ENCODE assay signal across 10 cellular contexts in genomic region chr22:38981659-38982007, GRCh38. TPM values are rescaled to one million over a fixed set of nuclear protein-coding genes. Genes with fewer than 3 reads are reported as not detected.
A peak's percentile ranks its signal among the peaks of the same experiment; 100 is the strongest.
DNase-seq lines count a peak whose midpoint lies in the region; ATAC-seq and TF ChIP-seq lines count a peak whose summit lies in the region.
"Had no signal": no experiment of that assay in that cellular context is flagged by ENCODE, and none has a peak within 500 bp of the region (broad histone marks: within the 10 kb centered on the region; RNA-seq: fewer than 3 reads in every experiment).

No MANE protein-coding gene starts in this region.

- no peak overlapping the region for H2AFZ ChIP-seq in smooth muscle cell (ENCODE audit: low read depth)

- no peaks in the 10 kb centered on the region for H4K20me1 ChIP-seq in smooth muscle cell (ENCODE audit: low read depth)

- peaks cover 13% of the 10 kb centered on the region for H3K36me3 Mint-ChIP-seq in nephron progenitor cell (ENCODE audit: low read depth)

- no peak overlapping the region for H3K27ac Mint-ChIP-seq in nephron progenitor cell

- H3K4me1 ChIP-seq in SJCRH30 = peaks cover 4% of the 10 kb centered on the region; the same call in 1 of the 2 replicates
- H3K4me1 ChIP-seq in right cardiac atrium (ENCODE audit: control insufficient read depth, insufficient read depth, low read length) = no peaks in the 10 kb centered on the region
- peaks cover 9% of the 10 kb centered on the region for H3K4me1 ChIP-seq in smooth muscle cell (ENCODE audit: low read depth)

- H3K27ac ChIP-seq in SJCRH30 = no peak overlapping the region
- H3K27ac ChIP-seq in right cardiac atrium (ENCODE audit: low read length) = no peak overlapping the region
- peak overlapping the region; percentile 14 for H3K27ac ChIP-seq in smooth muscle cell (ENCODE audit: low read depth)
- H3K27ac ChIP-seq: SK-N-MC had no signal

- no peaks in the 10 kb centered on the region for H3K79me2 ChIP-seq in smooth muscle cell (ENCODE audit: low read depth)

- H3K4me3 ChIP-seq in SJCRH30 (peak overlapping the region; percentile 54; the same call in 1 of the 2 replicates), right cardiac atrium (ENCODE audit: low read length) (peak overlapping the region; percentile 52), smooth muscle cell (no peak overlapping the region)
- H3K4me3 ChIP-seq: SK-N-MC had no signal

- no peak overlapping the region for H3K9ac ChIP-seq in smooth muscle cell (ENCODE audit: low read depth)

- H3K36me3 ChIP-seq in SJCRH30 = no peaks in the 10 kb centered on the region
- H3K36me3 ChIP-seq in smooth muscle cell (ENCODE audit: low read depth) = no peaks in the 10 kb centered on the region

- no peak overlapping the region for H3K4me3 Mint-ChIP-seq in nephron progenitor cell

- ATAC-seq in GM19438 (IDR thresholded peaks at IDR 0.05; ENCODE audit: low read depth, unreplicated experiment) (peak; percentile 13), right cardiac atrium (peak in 1 of 2 donors; percentile 44), HG02973 (IDR thresholded peaks at IDR 0.05; ENCODE audit: unreplicated experiment) (no peak), GM21576 (IDR thresholded peaks at IDR 0.05; ENCODE audit: unreplicated experiment) (no peak)

- DNase-seq in SJCRH30 = peak in 1 of 2 experiments; percentile 5
- no peak for DNase-seq in right cardiac atrium
- DNase-seq in smooth muscle cell (lab: John Stamatoyannopoulos, UW; ENCODE audit: unreplicated experiment) = no peak
- DNase-seq in nephron progenitor cell = no peak
- DNase-seq in NCI-H1417 treated with DMSO at 0.1 percent for 48 hours (lab: John Stamatoyannopoulos, UW) = no peak

- peak overlapping the region; percentile 56 for H3K4me2 ChIP-seq in smooth muscle cell

- no peaks in the 10 kb centered on the region for H3K27me3 ChIP-seq in SJCRH30
- no peaks in the 10 kb centered on the region for H3K27me3 ChIP-seq in right cardiac atrium (ENCODE audit: control insufficient read depth, insufficient read depth)
- no peaks in the 10 kb centered on the region for H3K27me3 ChIP-seq in smooth muscle cell (ENCODE audit: low read depth)

- peaks cover 20% of the 10 kb centered on the region for H3K4me1 Mint-ChIP-seq in nephron progenitor cell

- peaks cover 12% of the 10 kb centered on the region for H3K27me3 Mint-ChIP-seq in nephron progenitor cell (ENCODE audit: low read depth, poor library complexity)

- no peaks in the 10 kb centered on the region for H3F3A ChIP-seq in smooth muscle cell (ENCODE audit: low read depth)

- peaks cover 60% of the 10 kb centered on the region for H3K9me3 Mint-ChIP-seq in nephron progenitor cell

- intact Hi-C loops in right cardiac atrium (cut with DNase I) = no loop called here

- WGBS in right cardiac atrium = 10% methylated on average over 6 of the region's 6 CpGs
- WGBS in smooth muscle cell (ENCODE audit: low lambda C conversion rate) = 84% methylated on average over 6 of the region's 6 CpGs

- no peaks in the 10 kb centered on the region for H3K9me3 ChIP-seq in SJCRH30 (replicated peaks)
- H3K9me3 ChIP-seq in right cardiac atrium (ENCODE audit: control insufficient read depth, low read length) = no peaks in the 10 kb centered on the region
- no peaks in the 10 kb centered on the region for H3K9me3 ChIP-seq in smooth muscle cell (replicated peaks; ENCODE audit: low read depth)

- TF ChIP-seq CTCF in smooth muscle cell (IDR thresholded peaks at IDR 0.05; ENCODE audit: borderline replicate concordance, insufficient read depth, poor library complexity, severe bottlenecking) (no peak), nephron progenitor cell (IDR thresholded peaks at IDR 0.05) (no peak)

RNA-seq across cellular contexts. Expression of gene APOBEC3B, which starts 0.5 kb away (rescaled TPM):
- 15.8 and 16.6 TPM in 2 replicates for total RNA-seq in SJCRH30 (2014; rRNA removed; shearing (Covaris generic))
- total RNA-seq in right cardiac atrium (1 to 10 TPM; 1.3 to 1.9 (median 1.6) TPM), smooth muscle cell (0.22 and 0.58 TPM in 2 replicates)
- polyA plus RNA-seq in right cardiac atrium (2.6 TPM), smooth muscle cell (4.9 and 5.6 TPM in 2 replicates)

RNA-seq across cellular contexts. Expression of gene APOBEC3A, which starts 24.2 kb away (rescaled TPM):
- total RNA-seq in SJCRH30 (2014; rRNA removed; shearing (Covaris generic)) = not detected in 2 replicates
- under 1 TPM; 0.23 to 0.94 (median 0.65) TPM for total RNA-seq in right cardiac atrium
- 0.14 TPM for polyA plus RNA-seq in right cardiac atrium
- 0.18 and 0.94 TPM in 2 replicates for total RNA-seq in smooth muscle cell
- not detected in 2 replicates for polyA plus RNA-seq in smooth muscle cell
- total RNA-seq: fibroblast of villous mesenchyme had no signal

RNA-seq across cellular contexts. Expression of gene APOBEC3C, which starts 32.4 kb away (rescaled TPM):
- total RNA-seq in SJCRH30 (2014; rRNA removed; shearing (Covaris generic)) = 2.3 and 2.6 TPM in 2 replicates
- total RNA-seq in right cardiac atrium = 10 to 100 TPM; 25.4 to 41.9 (median 37.9) TPM
- 37.4 TPM for polyA plus RNA-seq in right cardiac atrium
- total RNA-seq in smooth muscle cell = 3.9 and 5.3 TPM in 2 replicates
- 38.0 and 62.7 TPM in 2 replicates for polyA plus RNA-seq in smooth muscle cell

RNA-seq across cellular contexts. Expression of gene APOBEC3D, which starts 39.3 kb away (rescaled TPM):
- total RNA-seq in SJCRH30 (2014; rRNA removed; shearing (Covaris generic)) = not detected in 2 replicates
- total RNA-seq in right cardiac atrium (1 to 10 TPM; 1.2 to 1.9 (median 1.3) TPM), smooth muscle cell (0.18 and 2.3 TPM in 2 replicates)
- polyA plus RNA-seq in right cardiac atrium (0.75 TPM), smooth muscle cell (0.51 and 1.9 TPM in 2 replicates)

RNA-seq across cellular contexts. Expression of gene APOBEC3F, which starts 59.0 kb away (rescaled TPM):
- not detected in 2 replicates for total RNA-seq in SJCRH30 (2014; rRNA removed; shearing (Covaris generic))
- 10 to 100 TPM in 3 of 4 donors, 1 to 10 TPM in 1; 5.1 to 12.9 (median 11.0) TPM for total RNA-seq in right cardiac atrium
- polyA plus RNA-seq in right cardiac atrium = 14.9 TPM
- total RNA-seq in smooth muscle cell = 0.04 and 1.3 TPM in 2 replicates
- 7.7 and 8.2 TPM in 2 replicates for polyA plus RNA-seq in smooth muscle cell
